In the genomic region with DNA sequence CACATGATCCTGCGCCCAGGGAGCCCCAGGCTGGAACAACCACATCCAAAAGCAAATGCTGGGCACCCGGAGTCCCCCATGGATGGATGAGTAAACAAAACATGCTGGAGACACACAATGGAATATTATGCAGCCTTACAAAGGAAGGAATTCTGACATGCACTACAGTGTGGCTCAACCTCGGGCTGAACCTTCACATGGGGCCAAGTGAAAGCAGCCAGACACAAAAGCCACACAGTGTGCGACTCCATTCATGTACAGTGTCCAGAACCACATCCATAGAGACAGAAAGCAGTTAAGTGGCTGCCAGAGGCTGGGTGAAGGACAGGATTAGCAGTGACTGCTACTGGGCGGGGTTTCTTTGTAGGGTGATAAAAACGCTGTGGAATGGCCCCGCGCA, we compare ENCODE assay signal across 1 cellular context.
A peak's percentile ranks its signal among the peaks of the same experiment; 100 is the strongest.
TF ChIP-seq lines count a peak whose summit lies in the region.

No MANE protein-coding gene starts in this region.

TF ChIP-seq in H1, 55 proteins besides CTCF, POLR2A, EP300 and RAD21:
- TF ChIP-seq SRF (IDR thresholded peaks at IDR 0.05; ENCODE audit: low read depth, low read length) (no peak), PHF8 (conservative IDR thresholded peaks at IDR 0.05; ENCODE audit: low read depth, low read length) (no peak), POLR2AphosphoS5 (IDR thresholded peaks at IDR 0.05; ENCODE audit: low read depth, low read length) (0 out of 2 replicates have a peak, but pooled peaks have one; percentile 32), SIRT6 (IDR thresholded peaks at IDR 0.05; ENCODE audit: low read length) (no peak), SP4 (IDR thresholded peaks at IDR 0.05; ENCODE audit: low read length) (no peak)
- TF ChIP-seq, protein P1, sequence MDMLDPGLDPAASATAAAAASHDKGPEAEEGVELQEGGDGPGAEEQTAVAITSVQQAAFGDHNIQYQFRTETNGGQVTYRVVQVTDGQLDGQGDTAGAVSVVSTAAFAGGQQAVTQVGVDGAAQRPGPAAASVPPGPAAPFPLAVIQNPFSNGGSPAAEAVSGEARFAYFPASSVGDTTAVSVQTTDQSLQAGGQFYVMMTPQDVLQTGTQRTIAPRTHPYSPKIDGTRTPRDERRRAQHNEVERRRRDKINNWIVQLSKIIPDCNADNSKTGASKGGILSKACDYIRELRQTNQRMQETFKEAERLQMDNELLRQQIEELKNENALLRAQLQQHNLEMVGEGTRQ (IDR thresholded peaks at IDR 0.05; ENCODE audit: low read length): no peak
- TF ChIP-seq, protein P2, sequence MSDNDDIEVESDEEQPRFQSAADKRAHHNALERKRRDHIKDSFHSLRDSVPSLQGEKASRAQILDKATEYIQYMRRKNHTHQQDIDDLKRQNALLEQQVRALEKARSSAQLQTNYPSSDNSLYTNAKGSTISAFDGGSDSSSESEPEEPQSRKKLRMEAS (IDR thresholded peaks at IDR 0.05): no peak
